Comparison of ENCODE assay signal across 8 cellular contexts in the genomic region with DNA sequence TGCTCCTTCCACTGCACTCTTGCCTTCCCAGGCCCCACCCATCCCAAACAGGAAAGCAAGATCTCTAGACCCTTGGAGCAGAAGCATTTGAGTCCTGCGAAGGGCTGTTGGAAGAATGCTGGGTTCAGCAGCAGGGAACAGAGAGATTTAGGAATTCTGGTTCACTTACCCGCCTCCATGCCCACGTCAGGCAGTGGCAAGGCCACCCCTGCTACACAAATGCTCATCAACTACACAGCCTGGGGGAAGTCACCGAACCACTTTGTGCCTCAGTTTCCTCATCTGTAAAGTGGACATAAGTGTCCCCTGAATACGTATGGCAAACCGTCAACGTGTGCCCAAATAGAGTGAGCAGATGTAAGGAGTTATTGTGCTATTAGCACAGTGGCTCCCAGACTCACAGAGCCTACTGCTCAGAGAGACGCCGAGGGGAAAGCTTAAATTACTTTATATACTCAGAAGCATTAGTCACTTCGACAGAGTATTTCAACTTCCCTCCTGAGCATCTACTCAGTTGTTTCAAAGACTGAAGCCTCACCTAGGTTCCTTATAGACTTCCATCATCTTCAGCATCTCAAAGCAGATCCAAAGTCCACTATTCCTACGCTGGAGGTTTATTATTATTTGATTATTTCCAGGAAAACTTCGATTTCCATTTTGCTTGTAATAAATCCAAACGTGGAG. TPM values are rescaled to one million over a fixed set of nuclear protein-coding genes. Genes with fewer than 3 reads are reported as not detected.
DNase-seq lines count a peak whose midpoint lies in the region; ATAC-seq and TF ChIP-seq lines count a peak whose summit lies in the region.

No MANE protein-coding gene starts in this region.

- H3K4me1 ChIP-seq in heart right ventricle (peaks cover 0 to 22% (median 5%) of the 10 kb centered on the region in 9 donors), upper lobe of left lung (peaks cover 3 to 25% (median 7%) of the 10 kb centered on the region in 4 donors)

- H3K36me3 ChIP-seq in heart right ventricle (no peaks in the 10 kb centered on the region), upper lobe of left lung (no peaks in the 10 kb centered on the region)

- H3K4me1 Mint-ChIP-seq in activated naive CD8-positive, alpha-beta T cell (ENCODE audit: low read depth), result peaks cover 6% of the 10 kb centered on the region

- peaks cover 0 to 33% (median 8%) of the 10 kb centered on the region in 7 donors for H3K27me3 ChIP-seq in heart right ventricle
- H3K27me3 ChIP-seq in upper lobe of left lung, result peaks cover 0 to 4% (median 0%) of the 10 kb centered on the region in 4 donors

- H3K9me3 Mint-ChIP-seq in activated naive CD8-positive, alpha-beta T cell (ENCODE audit: low read depth), result no peaks in the 10 kb centered on the region

- TF ChIP-seq POLR2A in upper lobe of left lung (IDR thresholded peaks at IDR 0.05), result no peak

- H3K27ac ChIP-seq in heart right ventricle, result peak overlapping the region in 7 of 10 donors; percentile 52 to 82 (median 69)
- H3K27ac ChIP-seq in upper lobe of left lung, result peak overlapping the region in 2 of 4 donors; percentile 45 to 67
- H3K27ac ChIP-seq in substantia nigra (ENCODE audit: low read depth, low read length, poor library complexity, severe bottlenecking), result no peak overlapping the region

- ATAC-seq in heart right ventricle, result peak in 5 of 8 donors; percentile 15 to 26 (median 22)
- ATAC-seq in left lobe of liver, result peak; percentile 10
- peak in 1 of 2 donors; percentile 43 for ATAC-seq in upper lobe of left lung (ENCODE audit: low FRiP score in 2 of 2)
- no peak for ATAC-seq in HG03342 (IDR thresholded peaks at IDR 0.05; ENCODE audit: unreplicated experiment)

- peak overlapping the region; percentile 48 to 64 (median 60) for H3K4me3 ChIP-seq in heart right ventricle
- peak overlapping the region; percentile 20 to 69 (median 61) for H3K4me3 ChIP-seq in upper lobe of left lung

- H3K4me3 Mint-ChIP-seq in activated naive CD8-positive, alpha-beta T cell, result peak overlapping the region; percentile 92

- no peak for TF ChIP-seq CTCF in heart right ventricle (IDR thresholded peaks at IDR 0.05)
- no peak for TF ChIP-seq CTCF in upper lobe of left lung (IDR thresholded peaks at IDR 0.05)

- H3K27ac Mint-ChIP-seq in activated naive CD8-positive, alpha-beta T cell, result no peak overlapping the region

- peaks cover 3% of the 10 kb centered on the region for H3K27me3 Mint-ChIP-seq in activated naive CD8-positive, alpha-beta T cell

- peaks cover 2% of the 10 kb centered on the region for H3K36me3 Mint-ChIP-seq in activated naive CD8-positive, alpha-beta T cell

- DNase-seq in heart right ventricle (no peak), cardiac septum (ENCODE audit: low spot score) (no peak), left lobe of liver (ENCODE audit: low spot score) (no peak), upper lobe of left lung (no peak), substantia nigra (lab: John Stamatoyannopoulos, UW) (no peak)
- no peak for DNase-seq in activated naive CD4-positive, alpha-beta T cell treated with anti-CD3 and anti-CD28 coated beads, Interleukin-2, amount 50 U/mL, for 16 hours

- no peaks in the 10 kb centered on the region for H3K9me3 ChIP-seq in heart right ventricle
- H3K9me3 ChIP-seq in upper lobe of left lung, result no peaks in the 10 kb centered on the region

- no peak for TF ChIP-seq EP300 in upper lobe of left lung (IDR thresholded peaks at IDR 0.05)

- WGBS in heart right ventricle, 2 donors, result 57 to 62% methylated on average over 13 of the region's 13 CpGs
- WGBS in upper lobe of left lung, 2 donors, result 50 to 54% methylated on average over 13 of the region's 13 CpGs

- intact Hi-C loops in heart right ventricle (cut with DNase I) (no loop called here), cardiac septum (cut with DNase I) (loop anchor here (10.0 kb wide), 1 partner anchor 63 kb away; a partner anchor contains a TSS)

RNA-seq across cellular contexts. Expression of a gene that starts 0.9 kb away (rescaled TPM):
- total RNA-seq in heart right ventricle (10 to 100 TPM; 32.6 to 64.4 (median 49.3) TPM), cardiac septum (41.6 TPM), left lobe of liver (61.3 TPM), upper lobe of left lung (10 to 100 TPM; 11.3 to 76.5 (median 26.5) TPM)
- 10 to 100 TPM; 12.3 to 14.1 TPM for polyA plus RNA-seq in heart right ventricle

RNA-seq across cellular contexts. Expression of a gene that starts 34.4 kb away (rescaled TPM):
- total RNA-seq in heart right ventricle (10 to 100 TPM; 12.4 to 17.8 (median 14.4) TPM), cardiac septum (12.5 TPM), left lobe of liver (9.6 TPM), upper lobe of left lung (10 to 100 TPM in 4 of 6 donors, 1 to 10 TPM in 1, not detected in 1; 9.1 to 24.6 (median 17.6) TPM)
- polyA plus RNA-seq in heart right ventricle, result 10 to 100 TPM; 11.8 to 20.4 TPM

RNA-seq across cellular contexts. Expression of a gene that starts 59.8 kb away (rescaled TPM):
- total RNA-seq in heart right ventricle (10 to 100 TPM in 6 of 10 donors, 1 to 10 TPM in 4; 7.5 to 19.6 (median 10.5) TPM), cardiac septum (8.5 TPM), left lobe of liver (11.0 TPM), upper lobe of left lung (10 to 100 TPM in 5 of 6 donors, 1 to 10 TPM in 1; 8.6 to 27.5 (median 16.8) TPM)
- polyA plus RNA-seq in heart right ventricle, result 10 to 100 TPM; 11.6 to 16.0 TPM
